In the genomic region with DNA sequence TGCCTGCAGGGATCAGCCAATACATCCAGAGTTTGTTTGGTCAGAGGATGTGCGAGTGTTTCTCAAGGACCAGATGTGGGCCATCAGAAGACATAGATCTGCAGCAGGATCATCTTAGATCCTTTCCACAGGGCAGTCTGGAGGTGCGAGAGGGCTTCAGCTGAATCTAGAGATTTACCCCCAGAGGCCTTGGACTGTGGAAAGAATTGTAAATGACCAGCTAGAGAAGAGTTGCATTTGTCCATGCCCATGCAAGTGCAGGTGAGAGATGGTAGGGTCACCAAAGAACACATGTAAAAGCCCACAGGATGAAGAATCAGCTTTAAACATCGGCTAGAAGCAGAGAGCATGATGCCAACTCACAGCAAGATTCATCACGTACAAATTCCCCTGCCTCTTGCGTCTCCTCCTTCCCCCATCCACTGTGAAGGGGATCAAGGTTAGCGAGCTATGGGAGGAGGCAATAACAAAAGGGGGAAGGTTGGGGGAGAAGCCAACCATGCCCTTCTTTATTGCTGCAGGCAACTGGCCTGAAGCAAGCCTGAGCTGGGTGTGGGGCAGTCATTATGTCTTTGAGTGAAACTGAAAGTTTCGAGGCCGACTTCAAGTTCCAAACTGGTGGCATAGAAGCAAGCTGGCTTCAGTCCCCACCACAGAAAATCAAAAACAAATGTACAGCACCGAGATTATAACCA, we compare ENCODE assay signal across 10 cellular contexts.
DNase-seq lines count a peak whose midpoint lies in the region; ATAC-seq and TF ChIP-seq lines count a peak whose summit lies in the region.
"Had no signal": no experiment of that assay in that cellular context is flagged by ENCODE, and none has a peak within 500 bp of the region (broad histone marks: within the 10 kb centered on the region; RNA-seq: fewer than 3 reads in every experiment).

No MANE protein-coding gene starts in this region.

- TF ChIP-seq CTCF in neural progenitor cell (IDR thresholded peaks at IDR 0.05): no peak

- CTCF ChIA-PET in activated CD4-positive, alpha-beta T cell treated with anti-CD3 and anti-CD28 coated beads, Interleukin-2, amount 10 ng/mL, durations not matched to agents 7 days and 5 days (lab: Charles Lee): interaction anchor here (1.0 to 3.5 kb wide), 5 partner anchors 11 to 108 kb away, joined by 3 to 16 read pairs (median 7); no protein-coding TSS in a partner anchor

- no peak overlapping the region for H3K27ac ChIP-seq in neural progenitor cell
- H3K27ac ChIP-seq: SJSA1 had no signal

- peak; percentile 54 for ATAC-seq in HG03103 (IDR thresholded peaks at IDR 0.05; ENCODE audit: low read depth, unreplicated experiment)
- peak; percentile 57 for ATAC-seq in stimulated activated naive CD8-positive, alpha-beta T cell treated with anti-CD3 and anti-CD28 coated beads, Interleukin-15, Interleukin-2, amounts not matched to agents 100 U/mL and 50 U/mL, for 24 hours

- no peaks in the 10 kb centered on the region for H4K20me1 ChIP-seq in neural progenitor cell (ENCODE audit: low read depth)

- no peak overlapping the region for H3K4me2 ChIP-seq in neural progenitor cell

- no peak overlapping the region for H2AFZ ChIP-seq in neural progenitor cell (replicated peaks)

- H3K27ac Mint-ChIP-seq in activated CD4-positive, alpha-beta T cell treated with anti-CD3 and anti-CD28 coated beads, Interleukin-2, amount 10 ng/mL, durations not matched to agents 7 days and 5 days: peak overlapping the region; percentile 93
- H3K27ac Mint-ChIP-seq in neural progenitor cell: no peak overlapping the region

- peaks cover 68% of the 10 kb centered on the region for H3K4me1 Mint-ChIP-seq in activated CD4-positive, alpha-beta T cell treated with anti-CD3 and anti-CD28 coated beads, Interleukin-2, amount 10 ng/mL, durations not matched to agents 7 days and 5 days
- H3K4me1 Mint-ChIP-seq in neural progenitor cell: no peaks in the 10 kb centered on the region

- no peaks in the 10 kb centered on the region for H3K36me3 ChIP-seq in neural progenitor cell
- H3K36me3 ChIP-seq: SJSA1 had no signal

- H3K9ac ChIP-seq in neural progenitor cell: no peak overlapping the region

- DNase-seq in activated CD4-positive, alpha-beta T cell treated with anti-CD3 and anti-CD28 coated beads, Interleukin-2, amount 10 ng/mL, durations not matched to agents 7 days and 5 days: peak; percentile 66
- DNase-seq in activated CD4-positive, alpha-beta T cell treated with anti-CD3 and anti-CD28 coated beads for 1 hour: no peak
- peak; percentile 41 for DNase-seq in activated naive CD4-positive, alpha-beta T cell treated with anti-CD3 and anti-CD28 coated beads, Interleukin-2, amount 50 U/mL, for 16 hours
- peak; percentile 38 for DNase-seq in stimulated activated naive CD8-positive, alpha-beta T cell treated with anti-CD3 and anti-CD28 coated beads, Interleukin-15, Interleukin-2, amounts not matched to agents 100 U/mL and 50 U/mL, for 24 hours
- DNase-seq in NCI-H1105 (lab: John Stamatoyannopoulos, UW) (no peak), neural progenitor cell (ENCODE audit: low spot score) (no peak), NCI-H1417 (lab: John Stamatoyannopoulos, UW) (no peak)
- DNase-seq: NCI-H1417 treated with DMSO at 0.1 percent for 48 hours had no signal

- no peaks in the 10 kb centered on the region for H3K9me3 ChIP-seq in neural progenitor cell (ENCODE audit: low read depth)
- H3K9me3 ChIP-seq: SJSA1 had no signal

- peaks cover 72% of the 10 kb centered on the region for H3K36me3 Mint-ChIP-seq in activated CD4-positive, alpha-beta T cell treated with anti-CD3 and anti-CD28 coated beads, Interleukin-2, amount 10 ng/mL, durations not matched to agents 7 days and 5 days (ENCODE audit: low read depth)
- H3K36me3 Mint-ChIP-seq in neural progenitor cell: no peaks in the 10 kb centered on the region

- H3K4me1 ChIP-seq in neural progenitor cell: no peaks in the 10 kb centered on the region
- H3K4me1 ChIP-seq: SJSA1 had no signal

- peak overlapping the region; percentile 61 for H3K4me3 Mint-ChIP-seq in activated CD4-positive, alpha-beta T cell treated with anti-CD3 and anti-CD28 coated beads, Interleukin-2, amount 10 ng/mL, durations not matched to agents 7 days and 5 days
- no peak overlapping the region for H3K4me3 Mint-ChIP-seq in neural progenitor cell

- POLR2A ChIA-PET in activated CD4-positive, alpha-beta T cell treated with anti-CD3 and anti-CD28 coated beads, Interleukin-2, amount 10 ng/mL, durations not matched to agents 7 days and 5 days (lab: Charles Lee): no interaction called here

- H3K9me3 Mint-ChIP-seq in activated CD4-positive, alpha-beta T cell treated with anti-CD3 and anti-CD28 coated beads, Interleukin-2, amount 10 ng/mL, durations not matched to agents 7 days and 5 days: peaks cover 3% of the 10 kb centered on the region
- peaks cover 2% of the 10 kb centered on the region for H3K9me3 Mint-ChIP-seq in neural progenitor cell

- no peaks in the 10 kb centered on the region for H3K27me3 ChIP-seq in neural progenitor cell
- H3K27me3 ChIP-seq: SJSA1 had no signal

- H3K27me3 Mint-ChIP-seq in activated CD4-positive, alpha-beta T cell treated with anti-CD3 and anti-CD28 coated beads, Interleukin-2, amount 10 ng/mL, durations not matched to agents 7 days and 5 days: no peaks in the 10 kb centered on the region
- no peaks in the 10 kb centered on the region for H3K27me3 Mint-ChIP-seq in neural progenitor cell (ENCODE audit: insufficient read depth, low read depth)

- H3K4me3 ChIP-seq in neural progenitor cell: no peak overlapping the region
- H3K4me3 ChIP-seq: SJSA1 had no signal

- H3K79me2 ChIP-seq in neural progenitor cell (ENCODE audit: low read depth): no peaks in the 10 kb centered on the region

- no peaks in the 10 kb centered on the region for H3F3A ChIP-seq in neural progenitor cell (ENCODE audit: low read depth)

Comparison
In these comparisons a context has a peak if more than half of its experiments do, and no peak if none do; other contexts are left out.
1. DNase-seq: peak in activated CD4-positive, alpha-beta T cell treated with anti-CD3 and anti-CD28 coated beads, Interleukin-2, amount 10 ng/mL, durations not matched to agents 7 days and 5 days (single experiment), activated naive CD4-positive, alpha-beta T cell treated with anti-CD3 and anti-CD28 coated beads, Interleukin-2, amount 50 U/mL, for 16 hours (single experiment) and stimulated activated naive CD8-positive, alpha-beta T cell treated with anti-CD3 and anti-CD28 coated beads, Interleukin-15, Interleukin-2, amounts not matched to agents 100 U/mL and 50 U/mL, for 24 hours (single experiment); none in activated CD4-positive, alpha-beta T cell treated with anti-CD3 and anti-CD28 coated beads for 1 hour (single experiment), NCI-H1105 (single experiment), neural progenitor cell (single experiment) and NCI-H1417 (0 of 3).